Comparison of ENCODE assay signal across 22 cellular contexts in genomic region chr3:10280571-10280970, GRCh38. TPM values are rescaled to one million over a fixed set of nuclear protein-coding genes. Genes with fewer than 3 reads are reported as not detected.
DNase-seq lines count a peak whose midpoint lies in the region; ATAC-seq and TF ChIP-seq lines count a peak whose summit lies in the region.
"Had no signal": no experiment of that assay in that cellular context is flagged by ENCODE, and none has a peak within 500 bp of the region (broad histone marks: within the 10 kb centered on the region; RNA-seq: fewer than 3 reads in every experiment).

No MANE protein-coding gene starts in this region.

- POLR2A ChIA-PET in activated CD4-positive, alpha-beta T cell treated with anti-CD3 and anti-CD28 coated beads for 36 hours (lab: Charles Lee): no interaction called here

- WGBS in endodermal cell (ENCODE audit: insufficient coverage in 1 of 2, insufficient read length in 1 of 2), 2 experiments: 92 to 97% methylated on average over 4 to 6 of the region's 6 CpGs

- no peak overlapping the region for H2AFZ ChIP-seq in Karpas-422 (ENCODE audit: low read length)
- H2AFZ ChIP-seq: GM23248 had no signal

- H3K9me2 ChIP-seq in Karpas-422 (replicated peaks; ENCODE audit: insufficient read depth, low read length): no peaks in the 10 kb centered on the region

- H4K20me1 ChIP-seq in Karpas-422 (ENCODE audit: insufficient read depth, low read depth, low read length): peaks cover 11% of the 10 kb centered on the region; the same call in 1 of the 2 replicates

- H3K4me1 Mint-ChIP-seq in activated CD4-positive, alpha-beta T cell treated with anti-CD3 and anti-CD28 coated beads for 36 hours: peaks cover 68% of the 10 kb centered on the region
- peaks cover 13% of the 10 kb centered on the region for H3K4me1 Mint-ChIP-seq in endodermal cell

- intact Hi-C loops in activated CD4-positive, alpha-beta T cell treated with anti-CD3 and anti-CD28 coated beads for 36 hours (cut with DNase I, micrococcal nuclease): no loop called here
- intact Hi-C loops in Right ventricle myocardium superior (cut with DNase I): no loop called here
- intact Hi-C loops in left cardiac atrium (cut with DNase I): no loop called here
- intact Hi-C loops in upper lobe of right lung (cut with DNase I): no loop called here

- CTCF ChIA-PET in activated CD4-positive, alpha-beta T cell treated with anti-CD3 and anti-CD28 coated beads for 36 hours (lab: Charles Lee): interaction anchor here (1.1 to 5.3 kb wide), 3 partner anchors 10 to 57 kb away, joined by 3 to 31 read pairs (median 3); no protein-coding TSS in a partner anchor

- no peaks in the 10 kb centered on the region for H3K4me1 ChIP-seq in endodermal cell (ENCODE audit: control insufficient read depth, insufficient read depth, low read length)
- H3K4me1 ChIP-seq in upper lobe of right lung: no peaks in the 10 kb centered on the region
- peaks cover 4% of the 10 kb centered on the region for H3K4me1 ChIP-seq in Karpas-422 (ENCODE audit: low read length)
- H3K4me1 ChIP-seq: Caco-2, HAP-1 had no signal

- ATAC-seq in activated CD4-positive, alpha-beta T cell treated with anti-CD3 and anti-CD28 coated beads for 36 hours: no peak
- no peak for ATAC-seq in Right ventricle myocardium superior (ENCODE audit: poor library complexity)
- no peak for ATAC-seq in left cardiac atrium
- no peak for ATAC-seq in upper lobe of right lung
- no peak for ATAC-seq in GM21737 (IDR thresholded peaks at IDR 0.05; ENCODE audit: unreplicated experiment)

- TF ChIP-seq CTCF in endodermal cell (conservative IDR thresholded peaks at IDR 0.05): peak; percentile 4
- no peak for TF ChIP-seq CTCF in upper lobe of right lung (IDR thresholded peaks at IDR 0.05)

- H3K4me3 Mint-ChIP-seq in activated CD4-positive, alpha-beta T cell treated with anti-CD3 and anti-CD28 coated beads for 36 hours: no peak overlapping the region
- H3K4me3 Mint-ChIP-seq in endodermal cell: no peak overlapping the region

- no peak overlapping the region for H3K4me2 ChIP-seq in Karpas-422 (ENCODE audit: low read depth, low read length, poor library complexity, severe bottlenecking)

- no peak overlapping the region for H3K27ac ChIP-seq in endodermal cell (ENCODE audit: low read depth, low read length)
- H3K27ac ChIP-seq in upper lobe of right lung: no peak overlapping the region
- H3K27ac ChIP-seq in Karpas-422 (ENCODE audit: low read length): no peak overlapping the region
- H3K27ac ChIP-seq: 22Rv1, GM23248 had no signal

- H3K27me3 ChIP-seq in endodermal cell (ENCODE audit: control insufficient read depth, insufficient read depth, low read length, poor library complexity, severe bottlenecking) (no peaks in the 10 kb centered on the region), upper lobe of right lung (no peaks in the 10 kb centered on the region), Karpas-422 (ENCODE audit: low read length) (no peaks in the 10 kb centered on the region)

- no peaks in the 10 kb centered on the region for H3K27me3 Mint-ChIP-seq in activated CD4-positive, alpha-beta T cell treated with anti-CD3 and anti-CD28 coated beads for 36 hours
- no peaks in the 10 kb centered on the region for H3K27me3 Mint-ChIP-seq in endodermal cell (ENCODE audit: insufficient read depth)

- no peaks in the 10 kb centered on the region for H3K9me3 Mint-ChIP-seq in activated CD4-positive, alpha-beta T cell treated with anti-CD3 and anti-CD28 coated beads for 36 hours (ENCODE audit: low read depth)
- no peaks in the 10 kb centered on the region for H3K9me3 Mint-ChIP-seq in endodermal cell

- peaks cover 18% of the 10 kb centered on the region for H3K79me2 ChIP-seq in Karpas-422 (ENCODE audit: low read length)

- DNase-seq in activated CD4-positive, alpha-beta T cell treated with anti-CD3 and anti-CD28 coated beads for 36 hours: no peak
- no peak for DNase-seq in activated CD4-positive, alpha-beta T cell treated with anti-CD3 and anti-CD28 coated beads for 48 hours
- DNase-seq in Right ventricle myocardium superior: peak; percentile 1
- no peak for DNase-seq in left cardiac atrium
- no peak for DNase-seq in endodermal cell
- peak; percentile 26 for DNase-seq in upper lobe of right lung
- DNase-seq in Karpas-422: no peak
- DNase-seq: AML-193; Caco-2; DMS153; GF-D8; KBM-7; NCI-H1105 treated with DMSO at 0.1 percent for 48 hours; NCI-H1694 treated with DMSO at 0.1 percent for 48 hours; NCI-H748 treated with DMSO at 0.1 percent for 48 hours; NK-92 treated with Interleukin-12 subunit alpha and Interleukin-12 subunit beta, amount 100 ng/mL, for 24 hours; SHP77 had no signal

- peaks cover 45% of the 10 kb centered on the region for H3K36me3 ChIP-seq in endodermal cell (ENCODE audit: control insufficient read depth, insufficient read depth, low read length)
- H3K36me3 ChIP-seq in upper lobe of right lung: peaks cover 72% of the 10 kb centered on the region
- H3K36me3 ChIP-seq in Karpas-422 (ENCODE audit: insufficient read depth, low read length): peaks cover 33% of the 10 kb centered on the region; the same call in 1 of the 2 replicates

- no peak overlapping the region for H3K9ac ChIP-seq in endodermal cell (ENCODE audit: extremely low read depth, low read length, poor library complexity, severe bottlenecking)
- no peak overlapping the region for H3K9ac ChIP-seq in Karpas-422 (ENCODE audit: low read length)
- H3K9ac ChIP-seq: GM23248 had no signal

- H3K9me3 ChIP-seq in endodermal cell (ENCODE audit: control insufficient read depth, low read length): no peaks in the 10 kb centered on the region
- H3K9me3 ChIP-seq in upper lobe of right lung: no peaks in the 10 kb centered on the region
- no peaks in the 10 kb centered on the region for H3K9me3 ChIP-seq in Karpas-422 (ENCODE audit: low read length)
- H3K9me3 ChIP-seq: Caco-2, HAP-1 had no signal

- H3K4me3 ChIP-seq in endodermal cell (ENCODE audit: low read length) (no peak overlapping the region), upper lobe of right lung (no peak overlapping the region), Karpas-422 (ENCODE audit: low read length) (no peak overlapping the region)
- H3K4me3 ChIP-seq: GM23248, HAP-1 had no signal

- peaks cover 51% of the 10 kb centered on the region for H3K36me3 Mint-ChIP-seq in activated CD4-positive, alpha-beta T cell treated with anti-CD3 and anti-CD28 coated beads for 36 hours (ENCODE audit: low read depth)
- peaks cover 36% of the 10 kb centered on the region for H3K36me3 Mint-ChIP-seq in endodermal cell (ENCODE audit: low read depth)

- peak overlapping the region; percentile 19 for H3K27ac Mint-ChIP-seq in activated CD4-positive, alpha-beta T cell treated with anti-CD3 and anti-CD28 coated beads for 36 hours
- H3K27ac Mint-ChIP-seq in endodermal cell: no peak overlapping the region

RNA-seq across cellular contexts. Expression of gene GHRL, which starts 12.2 kb away (rescaled TPM):
- total RNA-seq in activated CD4-positive, alpha-beta T cell treated with anti-CD3 and anti-CD28 coated beads for 36 hours: under 1 TPM; 0.19 to 0.30 TPM
- total RNA-seq in Right ventricle myocardium superior (not detected), left cardiac atrium (under 1 TPM in 1 of 2 donors, not detected in 1; 0.60 TPM), endodermal cell (not detected), upper lobe of right lung (2.2 TPM)
- 0.36 TPM for polyA plus RNA-seq in endodermal cell (2013, experiment 1 of 2)
- not detected for polyA plus RNA-seq in endodermal cell (2013, experiment 2 of 2)
- total RNA-seq in Karpas-422 (2014; rRNA removed; shearing (Covaris generic); ENCODE audit: low replicate concordance): 1.1 TPM in 1 of 2 replicates, not detected in the other
- total RNA-seq: Caco-2, GM23248, NCI-H460 had no signal

RNA-seq across cellular contexts. Expression of gene TATDN2, which starts 32.3 kb away (rescaled TPM):
- total RNA-seq in activated CD4-positive, alpha-beta T cell treated with anti-CD3 and anti-CD28 coated beads for 36 hours: 10 to 100 TPM; 40.0 to 40.2 TPM
- total RNA-seq in Right ventricle myocardium superior: 16.4 TPM
- 10 to 100 TPM; 17.9 to 27.0 TPM for total RNA-seq in left cardiac atrium
- 10 to 100 TPM; 34.0 to 34.1 TPM for total RNA-seq in endodermal cell
- 18.5 TPM for polyA plus RNA-seq in endodermal cell (2013, experiment 1 of 2)
- 16.3 TPM for polyA plus RNA-seq in endodermal cell (2013, experiment 2 of 2)
- 32.3 TPM for total RNA-seq in upper lobe of right lung
- 17.6 and 20.8 TPM in 2 replicates for total RNA-seq in Karpas-422 (2014; rRNA removed; shearing (Covaris generic); ENCODE audit: low replicate concordance)

RNA-seq across cellular contexts. Expression of gene SEC13, which starts 40.3 kb away (rescaled TPM):
- 10 to 100 TPM; 89.9 to 92.0 TPM for total RNA-seq in activated CD4-positive, alpha-beta T cell treated with anti-CD3 and anti-CD28 coated beads for 36 hours
- total RNA-seq in Right ventricle myocardium superior (50.2 TPM), left cardiac atrium (10 to 100 TPM; 61.4 to 88.8 TPM), endodermal cell (100 to 1,000 TPM; 140 to 142 TPM), upper lobe of right lung (81.3 TPM)
- 118 TPM for polyA plus RNA-seq in endodermal cell (2013, experiment 1 of 2)
- 117 TPM for polyA plus RNA-seq in endodermal cell (2013, experiment 2 of 2)
- total RNA-seq in Karpas-422 (2014; rRNA removed; shearing (Covaris generic); ENCODE audit: low replicate concordance): 48.6 and 77.1 TPM in 2 replicates

Comparison
In these comparisons a context has a peak if more than half of its experiments do, and no peak if none do; other contexts are left out.
1. DNase-seq: peak in Right ventricle myocardium superior (single experiment) and upper lobe of right lung (single experiment); none in activated CD4-positive, alpha-beta T cell treated with anti-CD3 and anti-CD28 coated beads for 36 hours (single experiment), activated CD4-positive, alpha-beta T cell treated with anti-CD3 and anti-CD28 coated beads for 48 hours (single experiment), left cardiac atrium (single experiment), endodermal cell (single experiment) and Karpas-422 (single experiment).